12 cellular contexts compared by ENCODE assay signal in genomic region chr3:111763101-111763500, GRCh38.
DNase-seq lines count a peak whose midpoint lies in the region; ATAC-seq, FAIRE-seq and TF ChIP-seq lines count a peak whose summit lies in the region.
"Had no signal": no experiment of that assay in that cellular context is flagged by ENCODE, and none has a peak within 500 bp of the region (broad histone marks: within the 10 kb centered on the region; RNA-seq: fewer than 3 reads in every experiment).

No MANE protein-coding gene starts in this region.

- H3K27ac ChIP-seq in breast epithelium, result peak overlapping the region; percentile 67 to 75
- peak overlapping the region; percentile 100 for H3K27ac ChIP-seq in keratinocyte (ENCODE audit: control insufficient read depth, insufficient read depth, low read length)
- H3K27ac ChIP-seq in gastrocnemius medialis, result peak overlapping the region; percentile 51 to 67 (median 53)
- H3K27ac ChIP-seq: BLaER1, WERI-Rb-1 had no signal

- no peaks in the 10 kb centered on the region for H3K79me2 ChIP-seq in keratinocyte (ENCODE audit: control insufficient read depth, insufficient read depth, low read length)

- no peak overlapping the region for H3K4me3 ChIP-seq in breast epithelium
- no peak overlapping the region for H3K4me3 ChIP-seq in keratinocyte (ENCODE audit: control insufficient read depth in 2 of 3, extremely low read depth in 1 of 3, insufficient read depth in 2 of 3, low read depth in 1 of 3, low read length in 3 of 3)
- H3K4me3 ChIP-seq in gastrocnemius medialis, result no peak overlapping the region
- H3K4me3 ChIP-seq: BLaER1 had no signal

- dilution Hi-C loops in keratinocyte (cut with MboI; ENCODE audit: extremely low pct_ligation_motif_present, low sequenced_read_pairs), result no loop called here

- peaks cover 3% of the 10 kb centered on the region for H3K9me1 ChIP-seq in keratinocyte (ENCODE audit: control insufficient read depth, extremely low read depth, insufficient read depth, low read length)

- H3K4me1 ChIP-seq in breast epithelium, result no peaks in the 10 kb centered on the region
- H3K4me1 ChIP-seq in keratinocyte (ENCODE audit: control insufficient read depth, extremely low read depth, insufficient read depth, low read length), result peaks cover 56% of the 10 kb centered on the region
- peaks cover 0 to 7% of the 10 kb centered on the region in 2 donors for H3K4me1 ChIP-seq in gastrocnemius medialis
- H3K4me1 ChIP-seq: BLaER1 had no signal

- H3K9ac ChIP-seq in keratinocyte (ENCODE audit: control insufficient read depth, extremely low read depth, insufficient read depth, low read length), result peak overlapping the region; percentile 84
- H3K9ac ChIP-seq: BLaER1 had no signal

- H3K27me3 Mint-ChIP-seq in T-helper 2 cell treated with Interferon-gamma antibody and Interleukin-4, amounts not matched to agents 5 μg/mL and 100 μg/mL, for 36 hours (ENCODE audit: low read depth), result no peaks in the 10 kb centered on the region

- no peaks in the 10 kb centered on the region for H3K9me3 ChIP-seq in breast epithelium
- H3K9me3 ChIP-seq in keratinocyte (ENCODE audit: control insufficient read depth, low read depth, low read length), result no peaks in the 10 kb centered on the region
- no peaks in the 10 kb centered on the region for H3K9me3 ChIP-seq in gastrocnemius medialis
- H3K9me3 ChIP-seq: BLaER1 had no signal

- TF ChIP-seq POLR2A in breast epithelium (IDR thresholded peaks at IDR 0.05), result no peak
- no peak for TF ChIP-seq POLR2A in gastrocnemius medialis (IDR thresholded peaks at IDR 0.05)

- no peaks in the 10 kb centered on the region for H3K9me3 Mint-ChIP-seq in T-helper 2 cell treated with Interferon-gamma antibody and Interleukin-4, amounts not matched to agents 5 μg/mL and 100 μg/mL, for 36 hours

- no peak for ATAC-seq in gastrocnemius medialis
- no peak for ATAC-seq in GM21786 (IDR thresholded peaks at IDR 0.05; ENCODE audit: unreplicated experiment)

- TF ChIP-seq CTCF in breast epithelium (IDR thresholded peaks at IDR 0.05) (no peak), keratinocyte (optimal IDR thresholded peaks at IDR 0.05 in 1 of 3, IDR thresholded peaks at IDR 0.05 in 1 of 3, conservative IDR thresholded peaks at IDR 0.05 in 1 of 3; ENCODE audit: extremely low read depth in 1 of 3, insufficient read depth in 2 of 3, low read length in 3 of 3) (no peak), gastrocnemius medialis (IDR thresholded peaks at IDR 0.05 in 4 of 5, conservative IDR thresholded peaks at IDR 0.05 in 1 of 5) (no peak)

- in situ Hi-C loops in gastrocnemius medialis (cut with MboI; ENCODE audit: low sequenced_read_pairs in 4 of 4), result no loop called here

- H3K36me3 Mint-ChIP-seq in T-helper 2 cell treated with Interferon-gamma antibody and Interleukin-4, amounts not matched to agents 5 μg/mL and 100 μg/mL, for 36 hours (ENCODE audit: low read depth), result no peaks in the 10 kb centered on the region

- H3K36me3 ChIP-seq in breast epithelium (no peaks in the 10 kb centered on the region), keratinocyte (ENCODE audit: control insufficient read depth in 2 of 2, extremely low read depth in 1 of 2, insufficient read depth in 2 of 2, low read length in 2 of 2) (no peaks in the 10 kb centered on the region), gastrocnemius medialis (no peaks in the 10 kb centered on the region)
- H3K36me3 ChIP-seq: BLaER1, WERI-Rb-1 had no signal

- H3K27ac Mint-ChIP-seq in T-helper 2 cell treated with Interferon-gamma antibody and Interleukin-4, amounts not matched to agents 5 μg/mL and 100 μg/mL, for 36 hours, result no peak overlapping the region

- H4K20me1 ChIP-seq in keratinocyte (ENCODE audit: control insufficient read depth, extremely low read depth, insufficient read depth, low read length), result no peaks in the 10 kb centered on the region
- H4K20me1 ChIP-seq: BLaER1 had no signal

- H3K4me1 Mint-ChIP-seq in T-helper 2 cell treated with Interferon-gamma antibody and Interleukin-4, amounts not matched to agents 5 μg/mL and 100 μg/mL, for 36 hours (ENCODE audit: low read depth), result peaks cover 3% of the 10 kb centered on the region

- peak; percentile 73 for FAIRE-seq in keratinocyte (lab: Jason Lieb, UNC)

- DNase-seq in M059J (ENCODE audit: low read depth), result peak; percentile 78
- no peak for DNase-seq in breast epithelium (ENCODE audit: low spot score in 2 of 2)
- DNase-seq in keratinocyte (ENCODE audit: low read depth, low spot score), result no peak
- no peak for DNase-seq in gastrocnemius medialis
- DNase-seq in T-helper 2 cell treated with Interferon-gamma antibody and Interleukin-4, amounts not matched to agents 5 μg/mL and 100 μg/mL, for 36 hours (ENCODE audit: low spot score), result no peak
- DNase-seq in glomerular visceral epithelial cell (ENCODE audit: extremely low spot score), result no peak
- DNase-seq in activated effector memory CD4-positive, alpha-beta T cell treated with Interleukin-2 at 50 U/mL for 16 hours, result no peak
- DNase-seq: activated T-cell treated with anti-CD3 and anti-CD28 coated beads for 4 hours, GDM1, WERI-Rb-1 had no signal

- intact Hi-C loops in breast epithelium (cut with DNase I; ENCODE audit: low total_unique reads), result no loop called here
- intact Hi-C loops in gastrocnemius medialis (cut with DNase I; ENCODE audit: low total_unique reads), result no loop called here

- peak overlapping the region; percentile 0 for H3K4me2 ChIP-seq in keratinocyte (ENCODE audit: control insufficient read depth, extremely low read depth, insufficient read depth, low read depth, low read length)
- H3K4me2 ChIP-seq: BLaER1 had no signal

- H2AFZ ChIP-seq in keratinocyte (ENCODE audit: control insufficient read depth, low read length), result no peak overlapping the region

- H3K4me3 Mint-ChIP-seq in T-helper 2 cell treated with Interferon-gamma antibody and Interleukin-4, amounts not matched to agents 5 μg/mL and 100 μg/mL, for 36 hours, result no peak overlapping the region

- H3K27me3 ChIP-seq in breast epithelium (no peaks in the 10 kb centered on the region), keratinocyte (ENCODE audit: control insufficient read depth, extremely low read depth, insufficient read depth, low read length) (no peaks in the 10 kb centered on the region), gastrocnemius medialis (no peaks in the 10 kb centered on the region)
- H3K27me3 ChIP-seq: BLaER1 had no signal
